Comparison of ENCODE assay signal across 17 cellular contexts in genomic region chr9:14165376-14166035, GRCh38.
DNase-seq lines count a peak whose midpoint lies in the region; FAIRE-seq and TF ChIP-seq lines count a peak whose summit lies in the region.
"Had no signal": no experiment of that assay in that cellular context is flagged by ENCODE, and none has a peak within 500 bp of the region (broad histone marks: within the 10 kb centered on the region; RNA-seq: fewer than 3 reads in every experiment).

No MANE protein-coding gene starts in this region.

- CTCF ChIA-PET in HEK293 (lab: Yijun Ruan, JAX), result interaction anchor here (0.6 to 1.0 kb wide), 2 partner anchors 26 to 188 kb away, joined by 3 read pairs; no protein-coding TSS in a partner anchor

- no peak for FAIRE-seq in RCC 7860 (lab: Jason Lieb, UNC)

- POLR2A ChIA-PET in HEK293 (lab: Yijun Ruan, JAX), result no interaction called here

- H3K9me3 ChIP-seq in HEK293 (ENCODE audit: control insufficient read depth, insufficient read depth, low read depth, low read length), result no peaks in the 10 kb centered on the region
- H3K9me3 ChIP-seq: HAP-1, mucosa of descending colon, SJCRH30 had no signal

- TF ChIP-seq CTCF in HEK293 (tag by site-specific recombination; IDR thresholded peaks at IDR 0.05) (no peak), fibroblast of pulmonary artery (IDR thresholded peaks at IDR 0.05; ENCODE audit: low read length, missing control alignments) (no peak)

- no peak overlapping the region for H3K27ac ChIP-seq in HEK293 (ENCODE audit: extremely low read depth, low read depth, low read length)
- H3K27ac ChIP-seq: SJCRH30 had no signal

- peaks cover 4% of the 10 kb centered on the region; the same call in 1 of the 2 replicates for H3K4me1 ChIP-seq in HEK293 (ENCODE audit: control insufficient read depth, insufficient read depth, low read length)

- H3K4me3 ChIP-seq in HEK293 (ENCODE audit: low read depth, low read length), result no peak overlapping the region
- no peak overlapping the region for H3K4me3 ChIP-seq in fibroblast of pulmonary artery (replicated peaks; ENCODE audit: low read depth, low read length)
- H3K4me3 ChIP-seq: HAP-1, mucosa of descending colon, SJCRH30 had no signal

- peak; percentile 13 for DNase-seq in COLO668 (lab: John Stamatoyannopoulos, UW; ENCODE audit: unreplicated experiment)
- DNase-seq in NCI-H748 treated with DMSO at 0.1 percent for 48 hours (lab: John Stamatoyannopoulos, UW), result peak; percentile 27
- DNase-seq in fibroblast of pulmonary artery (ENCODE audit: low read depth), result peak; percentile 29
- no peak for DNase-seq in RCC 7860 (ENCODE audit: low spot score)
- DNase-seq in activated naive CD4-positive, alpha-beta T cell (lab: John Stamatoyannopoulos, UW), result no peak
- no peak for DNase-seq in stimulated activated CD4-positive, alpha-beta T cell treated with anti-CD3 and anti-CD28 coated beads, Interleukin-4, amount 100 ng/mL, for 24 hours
- DNase-seq: activated B cell treated with CpG ODN at 0.5 μM for 24 hours; activated naive CD8-positive, alpha-beta T cell treated with anti-CD3 and anti-CD28 coated beads, Interleukin-2, amount 50 U/mL, for 24 hours; central memory CD4-positive, alpha-beta T cell; effector CD4-positive, alpha-beta T cell; mucosa of descending colon; NCI-H1694; nucleus accumbens; SJCRH30; stimulated activated CD4-positive, alpha-beta T cell treated with anti-CD3 and anti-CD28 coated beads, Interleukin-1b, Interleukin-23, amount 100 ng/mL, for 48 hours had no signal

- no peaks in the 10 kb centered on the region for H3K36me3 ChIP-seq in HEK293 (ENCODE audit: control insufficient read depth in 2 of 2, insufficient read depth in 1 of 2, low read length in 2 of 2)
- H3K36me3 ChIP-seq: HAP-1, SJCRH30 had no signal

TF ChIP-seq in HEK293, 187 proteins besides CTCF, POLR2A, EP300 and RAD21 (continues in another document):
- TF ChIP-seq ZNF837 (tag by site-specific recombination; IDR thresholded peaks at IDR 0.05) (no peak), ZNF501 (tag by site-specific recombination; IDR thresholded peaks at IDR 0.05) (no peak), KLF10 (tag by site-specific recombination; IDR thresholded peaks at IDR 0.05) (no peak), MEIS1 (CRISPR knock-in tag; IDR thresholded peaks at IDR 0.05; ENCODE audit: borderline replicate concordance) (no peak), SETDB1 (IDR thresholded peaks at IDR 0.05; ENCODE audit: insufficient read length, low read length) (no peak), ZNF548 (tag by site-specific recombination; IDR thresholded peaks at IDR 0.05) (no peak), SP2 (tag by site-specific recombination; IDR thresholded peaks at IDR 0.05) (no peak), ZNF664 (tag by site-specific recombination; IDR thresholded peaks at IDR 0.05) (no peak), ZNF423 (tag by site-specific recombination; IDR thresholded peaks at IDR 0.05) (no peak), ZBTB48 (tag by site-specific recombination; IDR thresholded peaks at IDR 0.05) (peak; percentile 59; the same call in 1 of the 2 replicates), FEZF1 (tag by site-specific recombination; IDR thresholded peaks at IDR 0.05) (peak; percentile 57; the same call in 1 of the 2 replicates), ZSCAN30 (tag by site-specific recombination; IDR thresholded peaks at IDR 0.05) (no peak), ZNF585B (tag by site-specific recombination; IDR thresholded peaks at IDR 0.05) (no peak), ZBTB1 (tag by site-specific recombination; IDR thresholded peaks at IDR 0.05) (no peak), ZNF324 (tag by site-specific recombination; IDR thresholded peaks at IDR 0.05) (no peak), ZNF37A (tag by site-specific recombination; IDR thresholded peaks at IDR 0.05) (no peak), ZNF560 (tag by site-specific recombination; IDR thresholded peaks at IDR 0.05; ENCODE audit: borderline replicate concordance) (no peak), ZXDB (tag by site-specific recombination; IDR thresholded peaks at IDR 0.05) (0 out of 2 replicates have a peak, but pooled peaks have one; percentile 39), ZNF701 (tag by site-specific recombination; IDR thresholded peaks at IDR 0.05) (no peak), ZNF335 (tag by site-specific recombination; conservative IDR thresholded peaks at IDR 0.05) (no peak), ZNF629 (tag by site-specific recombination; IDR thresholded peaks at IDR 0.05) (no peak), PRDM1 (tag by site-specific recombination; IDR thresholded peaks at IDR 0.05) (no peak), GLIS1 (tag by site-specific recombination; IDR thresholded peaks at IDR 0.05) (no peak), ZNF600 (tag by site-specific recombination; IDR thresholded peaks at IDR 0.05) (peak; percentile 82), ZSCAN4 (tag by site-specific recombination; IDR thresholded peaks at IDR 0.05) (no peak), ZNF23 (tag by site-specific recombination; IDR thresholded peaks at IDR 0.05; ENCODE audit: borderline replicate concordance) (no peak), ZNF157 (tag by site-specific recombination; IDR thresholded peaks at IDR 0.05) (no peak), ZNF214 (tag by site-specific recombination; IDR thresholded peaks at IDR 0.05; ENCODE audit: borderline replicate concordance) (no peak), ZNF670 (tag by site-specific recombination; IDR thresholded peaks at IDR 0.05; ENCODE audit: low read depth) (no peak), ZNF132 (tag by site-specific recombination; IDR thresholded peaks at IDR 0.05; ENCODE audit: borderline replicate concordance) (no peak), IKZF3 (tag by site-specific recombination; IDR thresholded peaks at IDR 0.05) (0 out of 2 replicates have a peak, but pooled peaks have one; percentile 10), REPIN1 (tag by site-specific recombination; IDR thresholded peaks at IDR 0.05; ENCODE audit: low read depth) (no peak), ZNF747 (tag by site-specific recombination; IDR thresholded peaks at IDR 0.05) (no peak), ZNF48 (tag by site-specific recombination; IDR thresholded peaks at IDR 0.05) (no peak), ZNF221 (tag by site-specific recombination; IDR thresholded peaks at IDR 0.05; ENCODE audit: borderline replicate concordance) (no peak), ZNF660 (tag by site-specific recombination; IDR thresholded peaks at IDR 0.05) (no peak), ZNF394 (tag by site-specific recombination; IDR thresholded peaks at IDR 0.05; ENCODE audit: borderline replicate concordance) (no peak), MZF1 (tag by site-specific recombination; IDR thresholded peaks at IDR 0.05; ENCODE audit: borderline replicate concordance) (peak; percentile 71; the same call in 1 of the 2 replicates), ZNF398 (tag by site-specific recombination; IDR thresholded peaks at IDR 0.05) (no peak), PRDM6 (tag by site-specific recombination; IDR thresholded peaks at IDR 0.05) (peak; percentile 72)

Comparison
In these comparisons a context has a peak if more than half of its experiments do, and no peak if none do; other contexts are left out.
1. DNase-seq: peak in COLO668 (single experiment), NCI-H748 treated with DMSO at 0.1 percent for 48 hours (single experiment) and fibroblast of pulmonary artery (single experiment); none in RCC 7860 (single experiment), activated naive CD4-positive, alpha-beta T cell (0 of 4) and stimulated activated CD4-positive, alpha-beta T cell treated with anti-CD3 and anti-CD28 coated beads, Interleukin-4, amount 100 ng/mL, for 24 hours (single experiment).